Comparison of ENCODE assay signal across 18 cellular contexts in the genomic region with DNA sequence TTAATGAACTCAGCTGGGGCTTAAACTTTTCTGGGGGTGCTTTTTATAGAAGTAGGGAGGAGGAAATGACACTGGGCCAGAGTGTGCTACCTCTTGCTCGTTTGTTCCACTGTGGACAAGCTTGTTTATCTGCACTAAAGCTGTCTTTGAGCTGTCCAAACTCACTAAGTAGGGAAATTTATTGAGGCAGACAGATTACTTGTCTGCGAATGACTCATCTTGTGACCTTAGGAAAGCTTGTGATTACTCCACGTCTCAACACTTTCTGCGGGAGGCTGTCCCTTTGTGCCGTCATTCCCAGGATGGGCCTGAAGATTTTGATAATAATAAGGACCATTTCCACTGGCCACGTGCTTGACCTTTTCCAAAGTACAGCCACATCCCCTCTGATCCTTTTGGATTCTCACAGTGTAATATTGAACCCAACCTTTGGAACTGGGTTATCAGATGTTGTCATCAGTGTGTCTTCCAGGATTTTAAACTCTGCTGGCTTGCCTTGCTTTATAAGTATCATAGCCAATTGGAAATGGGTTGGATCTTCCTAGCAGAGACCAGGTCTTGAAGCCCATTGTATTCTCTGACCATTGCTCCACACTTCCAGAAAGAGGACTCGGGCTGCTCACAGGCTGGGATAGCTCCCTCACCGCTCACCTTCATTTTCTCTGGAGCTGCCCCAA.
DNase-seq lines count a peak whose midpoint lies in the region; ATAC-seq and TF ChIP-seq lines count a peak whose summit lies in the region.
"Had no signal": no experiment of that assay in that cellular context is flagged by ENCODE, and none has a peak within 500 bp of the region (broad histone marks: within the 10 kb centered on the region; RNA-seq: fewer than 3 reads in every experiment).

No MANE protein-coding gene starts in this region.

- H3K27me3 ChIP-seq in BLaER1 (no peaks in the 10 kb centered on the region), gastroesophageal sphincter (no peaks in the 10 kb centered on the region)
- H3K27me3 ChIP-seq: spleen had no signal

- ATAC-seq in gastroesophageal sphincter (peak; percentile 85), HG02642 (IDR thresholded peaks at IDR 0.05; ENCODE audit: poor library complexity, unreplicated experiment) (no peak), GM18907 (IDR thresholded peaks at IDR 0.05; ENCODE audit: unreplicated experiment) (no peak)
- ATAC-seq: K562; left lobe of liver; PC-3; stimulated activated naive CD8-positive, alpha-beta T cell treated with anti-CD3 and anti-CD28 coated beads, Interleukin-15, amount 100 ng/mL, for 72 hours had no signal

- DNase-seq in SK-MEL-5 (ENCODE audit: low read depth, low spot score) (peak; percentile 87), posterior vena cava (ENCODE audit: low spot score) (peak; percentile 87), T-helper 9 cell (no peak), Ammon's horn (ENCODE audit: low spot score) (no peak)
- DNase-seq: activated naive CD8-positive, alpha-beta T cell treated with anti-CD3 and anti-CD28 coated beads, Interleukin-2, amount 50 U/mL, for 24 hours; DMS53; hypothalamus; NCI-H1694; PC-3; spleen; stimulated activated naive CD8-positive, alpha-beta T cell treated with anti-CD3 and anti-CD28 coated beads, Interleukin-15, amount 100 ng/mL, for 72 hours had no signal

- H3K9me3 ChIP-seq in BLaER1 (no peaks in the 10 kb centered on the region), gastroesophageal sphincter (no peaks in the 10 kb centered on the region)
- H3K9me3 ChIP-seq: HAP-1, spleen had no signal

- in situ Hi-C loops in SK-MEL-5 (cut with HindIII; ENCODE audit: low pct_unique_long_range_greater_than_20kb, low sequenced_read_pairs) = no loop called here

- H3K36me3 ChIP-seq in BLaER1 = no peaks in the 10 kb centered on the region
- H3K36me3 ChIP-seq in gastroesophageal sphincter = no peaks in the 10 kb centered on the region
- H3K36me3 ChIP-seq: HAP-1, spleen had no signal

- H3K4me1 ChIP-seq in BLaER1 (peaks cover 42% of the 10 kb centered on the region), gastroesophageal sphincter (peaks cover 0 to 22% (median 5%) of the 10 kb centered on the region in 3 donors)
- H3K4me1 ChIP-seq: HAP-1, spleen had no signal

- intact Hi-C loops in posterior vena cava (cut with DNase I) = no loop called here

- no peak for TF ChIP-seq CTCF in gastroesophageal sphincter (IDR thresholded peaks at IDR 0.05)

- TF ChIP-seq POLR2A in gastroesophageal sphincter (IDR thresholded peaks at IDR 0.05) = no peak

- 6 to 9% methylated on average over 5 to 6 of the region's 8 CpGs for WGBS in gastroesophageal sphincter (ENCODE audit: low coverage in 1 of 2), 2 donors

- TF ChIP-seq EP300 in gastroesophageal sphincter (IDR thresholded peaks at IDR 0.05) = no peak

- no peak overlapping the region for H3K9ac ChIP-seq in BLaER1

- H4K20me1 ChIP-seq in BLaER1 = no peaks in the 10 kb centered on the region

- H3K4me2 ChIP-seq in BLaER1 = peak overlapping the region; percentile 14; the same call in 1 of the 2 replicates

- H3K4me3 ChIP-seq in BLaER1 (no peak overlapping the region), gastroesophageal sphincter (no peak overlapping the region)
- H3K4me3 ChIP-seq: HAP-1, K562, spleen had no signal

- H3K27ac ChIP-seq in BLaER1 (no peak overlapping the region), gastroesophageal sphincter (peak overlapping the region in 3 of 4 donors; percentile 55 to 67 (median 57))

Comparison
In these comparisons a context has a peak if more than half of its experiments do, and no peak if none do; other contexts are left out.
1. DNase-seq: peak in SK-MEL-5 (single experiment) and posterior vena cava (single experiment); none in T-helper 9 cell (single experiment) and Ammon's horn (single experiment).